ENCODE assay signal across 1 cellular context in the genomic region with DNA sequence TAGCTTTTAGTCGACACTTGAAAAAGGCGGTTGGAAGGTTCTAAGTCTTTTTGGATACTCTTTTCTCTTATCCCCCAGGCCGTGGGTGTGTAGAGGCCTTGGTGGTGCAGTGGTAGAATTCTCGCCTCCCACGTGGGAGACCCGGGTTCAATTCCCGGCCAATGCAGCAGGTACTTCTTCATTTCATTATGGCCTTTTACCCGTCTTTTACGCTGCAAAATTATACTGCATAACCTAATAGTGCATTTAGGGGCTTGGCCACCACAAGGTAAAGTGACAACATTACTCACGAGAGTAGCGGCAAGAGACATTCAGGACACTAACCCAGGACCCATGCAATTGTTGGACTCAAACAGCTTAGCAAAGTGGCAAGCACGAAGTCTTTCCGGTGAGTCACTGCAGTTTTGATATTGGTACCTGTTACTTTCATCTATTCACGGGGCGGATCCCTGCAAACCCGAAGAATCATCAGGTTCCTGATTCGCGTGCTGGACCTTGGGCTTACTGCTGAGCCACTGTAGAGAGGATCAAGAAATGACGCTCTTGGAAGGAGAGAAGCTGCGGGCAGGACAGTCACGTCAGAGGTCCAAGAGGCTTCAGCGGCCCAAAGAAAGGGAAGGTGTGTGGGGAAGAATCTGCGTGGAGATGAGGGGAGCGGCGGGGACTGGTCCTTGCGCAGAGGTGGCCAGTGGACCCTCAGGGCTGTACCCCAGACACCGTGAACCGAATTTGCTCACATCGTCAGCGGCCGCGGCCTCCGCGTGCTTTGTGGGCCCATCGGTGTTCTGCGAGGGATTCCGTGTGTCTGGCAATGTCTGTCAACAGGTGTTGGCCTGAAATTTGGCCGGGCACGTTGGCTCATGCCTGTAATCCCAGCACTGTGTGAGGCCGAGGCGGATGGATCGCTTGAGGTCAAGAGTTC.
A peak's percentile ranks its signal among the peaks of the same experiment; 100 is the strongest.
TF ChIP-seq lines count a peak whose summit lies in the region.

No MANE protein-coding gene starts in this region.

TF ChIP-seq in HepG2, 621 proteins besides CTCF, POLR2A, EP300 and RAD21 (continued from another document and continues in another):
- TF ChIP-seq ZNF574 (CRISPR knock-in tag; IDR thresholded peaks at IDR 0.05) (no peak), ZNF224 (CRISPR knock-in tag; IDR thresholded peaks at IDR 0.05) (no peak), CREB1 (IDR thresholded peaks at IDR 0.05) (0 out of 2 replicates have a peak, but pooled peaks have one; percentile 6), CREB1 (CRISPR knock-in tag; IDR thresholded peaks at IDR 0.05) (no peak), NR2F1 (CRISPR knock-in tag; IDR thresholded peaks at IDR 0.05) (no peak), SIX1 (CRISPR knock-in tag; IDR thresholded peaks at IDR 0.05; ENCODE audit: borderline replicate concordance) (no peak), ZC3H4 (CRISPR knock-in tag; IDR thresholded peaks at IDR 0.05; ENCODE audit: borderline replicate concordance) (no peak), KDM5B (CRISPR knock-in tag; IDR thresholded peaks at IDR 0.05; ENCODE audit: borderline replicate concordance) (no peak), MED1 (CRISPR knock-in tag; IDR thresholded peaks at IDR 0.05) (0 out of 2 replicates have a peak, but pooled peaks have one; percentile 15), RXRA (CRISPR knock-in tag; IDR thresholded peaks at IDR 0.05) (peak; percentile 28; the same call in 1 of the 2 replicates), HOXD1 (CRISPR knock-in tag; IDR thresholded peaks at IDR 0.05) (no peak), ZNF44 (CRISPR knock-in tag; IDR thresholded peaks at IDR 0.05) (no peak), PCBP2 (optimal IDR thresholded peaks at IDR 0.05; ENCODE audit: low read depth, low read length, poor library complexity, severe bottlenecking) (no peak), CCDC6 (CRISPR knock-in tag; IDR thresholded peaks at IDR 0.05) (no peak), RFXAP (CRISPR knock-in tag; IDR thresholded peaks at IDR 0.05; ENCODE audit: borderline replicate concordance) (no peak), IRX3 (CRISPR knock-in tag; IDR thresholded peaks at IDR 0.05; ENCODE audit: borderline replicate concordance, low read depth) (no peak), ZNF24 (IDR thresholded peaks at IDR 0.05) (peak; percentile 88), SALL1 (CRISPR knock-in tag; IDR thresholded peaks at IDR 0.05) (no peak), PBX2 (CRISPR knock-in tag; IDR thresholded peaks at IDR 0.05) (no peak), PCBP1 (IDR thresholded peaks at IDR 0.05; ENCODE audit: borderline replicate concordance, low read depth, low read length) (no peak), ZNF512B (CRISPR knock-in tag; IDR thresholded peaks at IDR 0.05; ENCODE audit: borderline replicate concordance) (no peak), DR1 (CRISPR knock-in tag; IDR thresholded peaks at IDR 0.05) (no peak), ZGPAT (CRISPR knock-in tag; IDR thresholded peaks at IDR 0.05) (no peak), ZNF121 (CRISPR knock-in tag; IDR thresholded peaks at IDR 0.05) (no peak), ZNF839 (CRISPR knock-in tag; IDR thresholded peaks at IDR 0.05; ENCODE audit: borderline replicate concordance) (no peak), HMG20A (CRISPR knock-in tag; IDR thresholded peaks at IDR 0.05; ENCODE audit: borderline replicate concordance) (no peak), SRSF9 (IDR thresholded peaks at IDR 0.05; ENCODE audit: borderline replicate concordance, insufficient read depth, low read depth, low read length, poor library complexity, severe bottlenecking) (no peak), ZFYVE20 (CRISPR knock-in tag; IDR thresholded peaks at IDR 0.05; ENCODE audit: borderline replicate concordance, low read depth) (no peak), ZNF232 (CRISPR knock-in tag; IDR thresholded peaks at IDR 0.05; ENCODE audit: borderline replicate concordance) (no peak), MLX (CRISPR knock-in tag; IDR thresholded peaks at IDR 0.05) (no peak), TFAP4 (IDR thresholded peaks at IDR 0.05; ENCODE audit: borderline replicate concordance, low read depth) (no peak), MYPOP (CRISPR knock-in tag; IDR thresholded peaks at IDR 0.05) (no peak), SRY (CRISPR knock-in tag; IDR thresholded peaks at IDR 0.05) (no peak), ZNF891 (CRISPR knock-in tag; IDR thresholded peaks at IDR 0.05) (0 out of 2 replicates have a peak, but pooled peaks have one; percentile 25), ZNF510 (CRISPR knock-in tag; IDR thresholded peaks at IDR 0.05; ENCODE audit: low read depth) (no peak), ZSCAN22 (CRISPR knock-in tag; IDR thresholded peaks at IDR 0.05) (no peak), HNRNPLL (IDR thresholded peaks at IDR 0.05; ENCODE audit: low read depth, low read length, poor library complexity, severe bottlenecking) (peak; percentile 25), HIC2 (CRISPR knock-in tag; IDR thresholded peaks at IDR 0.05; ENCODE audit: low read depth) (no peak), ZNF10 (CRISPR knock-in tag; IDR thresholded peaks at IDR 0.05; ENCODE audit: borderline replicate concordance, low read depth) (no peak), MYC (CRISPR knock-in tag; IDR thresholded peaks at IDR 0.05; ENCODE audit: borderline replicate concordance) (peak; percentile 45; the same call in 1 of the 2 replicates)
- TF ChIP-seq, protein P1, sequence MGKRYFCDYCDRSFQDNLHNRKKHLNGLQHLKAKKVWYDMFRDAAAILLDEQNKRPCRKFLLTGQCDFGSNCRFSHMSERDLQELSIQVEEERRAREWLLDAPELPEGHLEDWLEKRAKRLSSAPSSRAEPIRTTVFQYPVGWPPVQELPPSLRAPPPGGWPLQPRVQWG (CRISPR knock-in tag; IDR thresholded peaks at IDR 0.05; ENCODE audit: borderline replicate concordance, low read depth) = no peak
- TF ChIP-seq, protein P2, sequence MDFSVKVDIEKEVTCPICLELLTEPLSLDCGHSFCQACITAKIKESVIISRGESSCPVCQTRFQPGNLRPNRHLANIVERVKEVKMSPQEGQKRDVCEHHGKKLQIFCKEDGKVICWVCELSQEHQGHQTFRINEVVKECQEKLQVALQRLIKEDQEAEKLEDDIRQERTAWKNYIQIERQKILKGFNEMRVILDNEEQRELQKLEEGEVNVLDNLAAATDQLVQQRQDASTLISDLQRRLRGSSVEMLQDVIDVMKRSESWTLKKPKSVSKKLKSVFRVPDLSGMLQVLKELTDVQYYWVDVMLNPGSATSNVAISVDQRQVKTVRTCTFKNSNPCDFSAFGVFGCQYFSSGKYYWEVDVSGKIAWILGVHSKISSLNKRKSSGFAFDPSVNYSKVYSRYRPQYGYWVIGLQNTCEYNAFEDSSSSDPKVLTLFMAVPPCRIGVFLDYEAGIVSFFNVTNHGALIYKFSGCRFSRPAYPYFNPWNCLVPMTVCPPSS (IDR thresholded peaks at IDR 0.05) = no peak
- TF ChIP-seq, protein P3, sequence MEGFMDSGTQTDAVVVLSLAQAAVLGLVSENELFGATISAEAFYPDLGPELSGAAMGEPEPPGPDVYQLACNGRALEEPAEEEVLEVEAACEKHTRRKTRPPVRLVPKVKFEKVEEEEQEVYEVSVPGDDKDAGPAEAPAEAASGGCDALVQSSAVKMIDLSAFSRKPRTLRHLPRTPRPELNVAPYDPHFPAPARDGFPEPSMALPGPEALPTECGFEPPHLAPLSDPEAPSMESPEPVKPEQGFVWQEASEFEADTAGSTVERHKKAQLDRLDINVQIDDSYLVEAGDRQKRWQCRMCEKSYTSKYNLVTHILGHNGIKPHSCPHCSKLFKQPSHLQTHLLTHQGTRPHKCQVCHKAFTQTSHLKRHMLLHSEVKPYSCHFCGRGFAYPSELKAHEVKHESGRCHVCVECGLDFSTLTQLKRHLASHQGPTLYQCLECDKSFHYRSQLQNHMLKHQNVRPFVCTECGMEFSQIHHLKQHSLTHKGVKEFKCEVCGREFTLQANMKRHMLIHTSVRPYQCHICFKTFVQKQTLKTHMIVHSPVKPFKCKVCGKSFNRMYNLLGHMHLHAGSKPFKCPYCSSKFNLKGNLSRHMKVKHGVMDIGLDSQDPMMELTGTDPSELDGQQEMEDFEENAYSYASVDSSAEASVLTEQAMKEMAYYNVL (CRISPR knock-in tag; IDR thresholded peaks at IDR 0.05; ENCODE audit: borderline replicate concordance) = no peak
